In genomic region chr18:24049142-24049541, GRCh38 we compare ENCODE assay signal across 34 cellular contexts. TPM values are rescaled to one million over a fixed set of nuclear protein-coding genes. Genes with fewer than 3 reads are reported as not detected.
DNase-seq lines count a peak whose midpoint lies in the region; ATAC-seq, FAIRE-seq and TF ChIP-seq lines count a peak whose summit lies in the region.
"Had no signal": no experiment of that assay in that cellular context is flagged by ENCODE, and none has a peak within 500 bp of the region (broad histone marks: within the 10 kb centered on the region; RNA-seq: fewer than 3 reads in every experiment).

No MANE protein-coding gene starts in this region.

- no peak overlapping the region for H3K27ac ChIP-seq in astrocyte (ENCODE audit: low read depth, low read length)
- H3K27ac ChIP-seq: esophagus muscularis mucosa, left ventricle myocardium inferior, spleen had no signal

- CTCF ChIA-PET in Calu3 (lab: Charles Lee), result no interaction called here

- peaks cover 21% of the 10 kb centered on the region for H4K20me1 ChIP-seq in astrocyte (ENCODE audit: insufficient read depth, low read length)

- no peak overlapping the region for H3K4me3 ChIP-seq in astrocyte (ENCODE audit: insufficient read depth, low read depth, low read length)
- H3K4me3 ChIP-seq: esophagus muscularis mucosa, left ventricle myocardium inferior, spleen had no signal

- H3K27me3 Mint-ChIP-seq in activated T-cell treated with anti-CD3 and anti-CD28 coated beads, Interleukin-2, amount 50 U/mL, for 72 hours (ENCODE audit: low read depth), result no peaks in the 10 kb centered on the region
- H3K27me3 Mint-ChIP-seq in activated T-cell treated with anti-CD3 and anti-CD28 coated beads, Interleukin-2, amount 50 U/mL, for 4 hours (ENCODE audit: low read depth), result no peaks in the 10 kb centered on the region
- H3K27me3 Mint-ChIP-seq in Calu3 (ENCODE audit: unreplicated experiment) (no peaks in the 10 kb centered on the region), astrocyte (ENCODE audit: low read depth, unreplicated experiment) (no peaks in the 10 kb centered on the region), progenitor cell of endocrine pancreas (no peaks in the 10 kb centered on the region)
- H3K27me3 Mint-ChIP-seq: B cell; dendritic cell treated with granulocyte-macrophage colony-stimulating factor and Interleukin-4, amounts not matched to agents 40 ng/mL and 50 ng/mL, for 4 days had no signal

- H3K9me3 ChIP-seq in astrocyte (ENCODE audit: insufficient read depth, low read depth, low read length), result no peaks in the 10 kb centered on the region
- H3K9me3 ChIP-seq: esophagus muscularis mucosa, left ventricle myocardium inferior, spleen had no signal

- no peaks in the 10 kb centered on the region for H3K36me3 ChIP-seq in astrocyte (ENCODE audit: insufficient read depth, low read length)
- H3K36me3 ChIP-seq: esophagus muscularis mucosa, left ventricle myocardium inferior, spleen had no signal

- no peak overlapping the region for H2AFZ ChIP-seq in astrocyte (ENCODE audit: low read depth, low read length)

- H3K4me2 ChIP-seq in astrocyte (ENCODE audit: low read length), result no peak overlapping the region

- no peak for DNase-seq in activated T-cell treated with anti-CD3 and anti-CD28 coated beads, Interleukin-2, amount 50 U/mL, for 72 hours
- no peak for DNase-seq in activated T-cell treated with anti-CD3 and anti-CD28 coated beads, Interleukin-2, amount 50 U/mL, for 4 hours
- DNase-seq in Calu3, result no peak
- DNase-seq in astrocyte (ENCODE audit: low read depth), result no peak
- DNase-seq in progenitor cell of endocrine pancreas (ENCODE audit: low spot score, unreplicated experiment), result no peak
- DNase-seq in NCI-H748 (lab: John Stamatoyannopoulos, UW; ENCODE audit: unreplicated experiment), result no peak
- DNase-seq in activated effector memory CD4-positive, alpha-beta T cell treated with Interleukin-2 at 50 U/mL for 16 hours, result no peak
- DNase-seq: activated CD4-positive, alpha-beta T cell treated with anti-CD3 and anti-CD28 coated beads for 4 hours; COR-L47; DMS79; foreskin fibroblast; GDM1; head of caudate nucleus; islet precursor cell; left ventricle myocardium inferior; mesendoderm; NCI-H1417 treated with DMSO at 0.1 percent for 48 hours; NCI-H2081; NCI-H345; NCI-H69; right cardiac atrium; SHP77 treated with DMSO at 0.1 percent for 48 hours; spleen; stimulated activated CD8-positive, alpha-beta memory T cell treated with anti-CD3 and anti-CD28 coated beads, Interleukin-4, amount 100 ng/mL, for 48 hours; substantia nigra; trophoblast cell had no signal

- no peak for FAIRE-seq in astrocyte (lab: Jason Lieb, UNC)
- FAIRE-seq: endometrium, RCC 7860 had no signal

- peak overlapping the region in 1 of 2 donors; percentile 6 for H3K4me3 Mint-ChIP-seq in activated T-cell treated with anti-CD3 and anti-CD28 coated beads, Interleukin-2, amount 50 U/mL, for 72 hours
- no peak overlapping the region for H3K4me3 Mint-ChIP-seq in activated T-cell treated with anti-CD3 and anti-CD28 coated beads, Interleukin-2, amount 50 U/mL, for 4 hours
- H3K4me3 Mint-ChIP-seq in Calu3 (ENCODE audit: low read depth, unreplicated experiment) (no peak overlapping the region), astrocyte (ENCODE audit: unreplicated experiment) (no peak overlapping the region), progenitor cell of endocrine pancreas (ENCODE audit: low read depth) (no peak overlapping the region)
- H3K4me3 Mint-ChIP-seq: B cell; dendritic cell treated with granulocyte-macrophage colony-stimulating factor and Interleukin-4, amounts not matched to agents 40 ng/mL and 50 ng/mL, for 4 days; T-helper 2 cell treated with Interferon-gamma antibody and Interleukin-4, amounts not matched to agents 5 μg/mL and 100 μg/mL, for 36 hours had no signal

- BruUV-seq in Calu3 (replicated peaks; lab: Mats Ljungman, UMichigan), result no TSS peak

- intact Hi-C loops in Calu3 (cut with micrococcal nuclease; ENCODE audit: unreplicated experiment), result no loop called here

- no peaks in the 10 kb centered on the region for H3K9me3 Mint-ChIP-seq in activated T-cell treated with anti-CD3 and anti-CD28 coated beads, Interleukin-2, amount 50 U/mL, for 72 hours
- no peaks in the 10 kb centered on the region for H3K9me3 Mint-ChIP-seq in activated T-cell treated with anti-CD3 and anti-CD28 coated beads, Interleukin-2, amount 50 U/mL, for 4 hours
- H3K9me3 Mint-ChIP-seq in Calu3 (ENCODE audit: low read depth, unreplicated experiment), result no peaks in the 10 kb centered on the region
- no peaks in the 10 kb centered on the region for H3K9me3 Mint-ChIP-seq in astrocyte (ENCODE audit: unreplicated experiment)
- H3K9me3 Mint-ChIP-seq in progenitor cell of endocrine pancreas (ENCODE audit: low read depth), result no peaks in the 10 kb centered on the region
- H3K9me3 Mint-ChIP-seq: dendritic cell treated with granulocyte-macrophage colony-stimulating factor and Interleukin-4, amounts not matched to agents 40 ng/mL and 50 ng/mL, for 4 days; T-helper 2 cell treated with Interferon-gamma antibody and Interleukin-4, amounts not matched to agents 5 μg/mL and 100 μg/mL, for 36 hours had no signal

- H3K79me2 ChIP-seq in astrocyte (ENCODE audit: insufficient read depth, low read length), result no peaks in the 10 kb centered on the region

- H3K9ac ChIP-seq in astrocyte (ENCODE audit: low read length), result no peak overlapping the region

- peaks cover 13% of the 10 kb centered on the region for H3K4me1 ChIP-seq in astrocyte (ENCODE audit: insufficient read depth, low read length)
- H3K4me1 ChIP-seq: left ventricle myocardium inferior had no signal

- peak overlapping the region; percentile 29 for H3K27ac Mint-ChIP-seq in activated T-cell treated with anti-CD3 and anti-CD28 coated beads, Interleukin-2, amount 50 U/mL, for 72 hours
- peak overlapping the region; percentile 83 for H3K27ac Mint-ChIP-seq in Calu3 (ENCODE audit: unreplicated experiment)
- peak overlapping the region; percentile 31 for H3K27ac Mint-ChIP-seq in astrocyte (ENCODE audit: unreplicated experiment)
- H3K27ac Mint-ChIP-seq in progenitor cell of endocrine pancreas, result peak overlapping the region; percentile 62
- H3K27ac Mint-ChIP-seq: B cell; dendritic cell treated with granulocyte-macrophage colony-stimulating factor and Interleukin-4, amounts not matched to agents 40 ng/mL and 50 ng/mL, for 4 days; T-helper 2 cell treated with Interferon-gamma antibody and Interleukin-4, amounts not matched to agents 5 μg/mL and 100 μg/mL, for 36 hours had no signal

- TF ChIP-seq CTCF in Calu3 (IDR thresholded peaks at IDR 0.05; ENCODE audit: unreplicated experiment) (no peak), astrocyte (IDR thresholded peaks at IDR 0.05; ENCODE audit: insufficient read depth, low read depth, low read length) (no peak), progenitor cell of endocrine pancreas (IDR thresholded peaks at IDR 0.05; ENCODE audit: unreplicated experiment) (no peak)

- H3K4me1 Mint-ChIP-seq in activated T-cell treated with anti-CD3 and anti-CD28 coated beads, Interleukin-2, amount 50 U/mL, for 72 hours (ENCODE audit: low read depth), result peaks cover 63% of the 10 kb centered on the region
- peaks cover 72% of the 10 kb centered on the region for H3K4me1 Mint-ChIP-seq in activated T-cell treated with anti-CD3 and anti-CD28 coated beads, Interleukin-2, amount 50 U/mL, for 4 hours (ENCODE audit: low read depth)
- peaks cover 50% of the 10 kb centered on the region for H3K4me1 Mint-ChIP-seq in Calu3 (ENCODE audit: low read depth, unreplicated experiment)
- peaks cover 22% of the 10 kb centered on the region for H3K4me1 Mint-ChIP-seq in astrocyte (ENCODE audit: low read depth, unreplicated experiment)
- peaks cover 31% of the 10 kb centered on the region for H3K4me1 Mint-ChIP-seq in progenitor cell of endocrine pancreas (ENCODE audit: low read depth)

- H3K27me3 ChIP-seq in astrocyte (ENCODE audit: insufficient read depth, low read length), result no peaks in the 10 kb centered on the region
- H3K27me3 ChIP-seq: esophagus muscularis mucosa, spleen had no signal

- no peaks in the 10 kb centered on the region for H3K36me3 Mint-ChIP-seq in activated T-cell treated with anti-CD3 and anti-CD28 coated beads, Interleukin-2, amount 50 U/mL, for 72 hours (ENCODE audit: insufficient read depth in 2 of 2)
- H3K36me3 Mint-ChIP-seq in activated T-cell treated with anti-CD3 and anti-CD28 coated beads, Interleukin-2, amount 50 U/mL, for 4 hours (ENCODE audit: insufficient read depth), result peaks cover 9% of the 10 kb centered on the region
- H3K36me3 Mint-ChIP-seq in Calu3 (ENCODE audit: insufficient read depth, unreplicated experiment) (peaks cover 2% of the 10 kb centered on the region), astrocyte (ENCODE audit: low read depth, unreplicated experiment) (no peaks in the 10 kb centered on the region), progenitor cell of endocrine pancreas (ENCODE audit: insufficient read depth) (peaks cover 1% of the 10 kb centered on the region)

- no peak for ATAC-seq in activated T-cell treated with anti-CD3 and anti-CD28 coated beads, Interleukin-2, amount 50 U/mL, for 72 hours (replicated peaks in 1 of 2)
- ATAC-seq in activated T-cell treated with anti-CD3 and anti-CD28 coated beads, Interleukin-2, amount 50 U/mL, for 4 hours, result no peak
- ATAC-seq in HG02970 (IDR thresholded peaks at IDR 0.05; ENCODE audit: low FRiP score, unreplicated experiment), result no peak
- ATAC-seq: HCT116 had no signal

RNA-seq across cellular contexts. Expression of gene TTC39C, which starts 34.6 kb away (rescaled TPM):
- 10 to 100 TPM; 38.8 to 41.3 TPM for total RNA-seq in activated T-cell treated with anti-CD3 and anti-CD28 coated beads, Interleukin-2, amount 50 U/mL, for 72 hours
- total RNA-seq in activated T-cell treated with anti-CD3 and anti-CD28 coated beads, Interleukin-2, amount 50 U/mL, for 4 hours, result 10 to 100 TPM; 23.6 to 37.3 (median 31.5) TPM
- total RNA-seq in Calu3 (2022) (21.7 and 26.8 TPM in 2 replicates), astrocyte (10.4 and 12.8 TPM in 2 replicates), progenitor cell of endocrine pancreas (28.8 and 30.1 TPM in 2 replicates)

Comparison
In these comparisons a context has a peak if more than half of its experiments do, and no peak if none do; other contexts are left out.
1. H3K27ac Mint-ChIP-seq: peak in every context shown above with its lines; median percentile 83 in Calu3; 62 in progenitor cell of endocrine pancreas; 31 in astrocyte; 29 in activated T-cell treated with anti-CD3 and anti-CD28 coated beads, Interleukin-2, amount 50 U/mL, for 72 hours.